In the genomic region with DNA sequence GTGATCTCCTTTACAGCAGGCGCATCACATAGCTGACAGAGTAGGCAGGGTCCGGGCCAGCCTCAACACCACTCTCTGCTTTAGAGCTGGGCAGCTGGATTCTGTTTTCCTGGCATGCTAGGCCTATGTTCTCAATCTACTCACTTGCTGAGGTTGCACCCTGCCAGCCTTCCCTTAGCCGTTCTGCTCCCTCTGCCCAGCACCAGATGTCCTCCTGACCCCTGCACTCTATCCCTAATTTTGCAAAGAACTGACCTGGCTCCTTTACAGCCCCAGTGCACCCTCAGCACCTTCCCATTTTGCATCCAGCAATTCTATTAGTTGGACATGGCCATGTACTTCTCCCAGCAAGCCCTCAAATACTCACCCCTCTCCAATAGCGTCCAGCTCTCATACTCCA, we compare ENCODE assay signal across 19 cellular contexts.
"Had no signal": no experiment of that assay in that cellular context is flagged by ENCODE, and none has a peak within 500 bp of the region (broad histone marks: within the 10 kb centered on the region; RNA-seq: fewer than 3 reads in every experiment).

No MANE protein-coding gene starts in this region.

- H3K36me3 ChIP-seq: esophagus squamous epithelium, neural progenitor cell, prostate gland, spleen, stomach, thyroid gland, vagina had no signal

- H2AFZ ChIP-seq: neural progenitor cell had no signal

- H3K27me3 ChIP-seq: esophagus squamous epithelium, neural progenitor cell, spleen, stomach, thyroid gland, vagina had no signal

- H3K4me1 Mint-ChIP-seq: naive thymus-derived CD8-positive, alpha-beta T cell; stimulated activated naive B cell treated with anti-CD40 and anti-IgM and Interleukin-4, amounts not matched to agents 10 μg/mL and 1 μg/mL and 100 μg/mL, for 72 hours had no signal

- H3K4me1 ChIP-seq: prostate gland, spleen had no signal

- H3K4me3 ChIP-seq: coronary artery, esophagus squamous epithelium, neural progenitor cell, prostate gland, skin epidermis, spleen, stomach, thyroid gland, vagina had no signal

- H3K27ac ChIP-seq: coronary artery, esophagus squamous epithelium, neural progenitor cell, prostate gland, spleen, stomach, vagina had no signal

- H3K9ac ChIP-seq: neural progenitor cell had no signal

- H3K27ac Mint-ChIP-seq: naive thymus-derived CD8-positive, alpha-beta T cell; neural progenitor cell; stimulated activated naive B cell treated with anti-CD40 and anti-IgM and Interleukin-4, amounts not matched to agents 10 μg/mL and 1 μg/mL and 100 μg/mL, for 72 hours had no signal

- H3K27me3 Mint-ChIP-seq: stimulated activated naive B cell treated with anti-CD40 and anti-IgM and Interleukin-4, amounts not matched to agents 10 μg/mL and 1 μg/mL and 100 μg/mL, for 72 hours had no signal

- H3K4me3 Mint-ChIP-seq: naive thymus-derived CD8-positive, alpha-beta T cell; neural progenitor cell; stimulated activated naive B cell treated with anti-CD40 and anti-IgM and Interleukin-4, amounts not matched to agents 10 μg/mL and 1 μg/mL and 100 μg/mL, for 72 hours had no signal

- H3K9me3 Mint-ChIP-seq: naive thymus-derived CD8-positive, alpha-beta T cell; stimulated activated naive B cell treated with anti-CD40 and anti-IgM and Interleukin-4, amounts not matched to agents 10 μg/mL and 1 μg/mL and 100 μg/mL, for 72 hours had no signal

- ATAC-seq: left lobe of liver; naive thymus-derived CD8-positive, alpha-beta T cell; right cardiac atrium; stimulated activated naive B cell treated with anti-CD40 and anti-IgM and Interleukin-4, amounts not matched to agents 10 μg/mL and 1 μg/mL and 100 μg/mL, for 72 hours had no signal

- H3K9me3 ChIP-seq: esophagus squamous epithelium, prostate gland, spleen, stomach, thyroid gland, vagina had no signal

- H3K4me2 ChIP-seq: neural progenitor cell had no signal

- H3K36me3 Mint-ChIP-seq: naive thymus-derived CD8-positive, alpha-beta T cell; neural progenitor cell; stimulated activated naive B cell treated with anti-CD40 and anti-IgM and Interleukin-4, amounts not matched to agents 10 μg/mL and 1 μg/mL and 100 μg/mL, for 72 hours had no signal

- DNase-seq: dermis blood vessel endothelial cell; effector memory CD4-positive, alpha-beta T cell; esophagus squamous epithelium; foreskin melanocyte; mesendoderm; naive thymus-derived CD8-positive, alpha-beta T cell; nucleus accumbens; right cardiac atrium; spleen; stimulated activated CD4-positive, alpha-beta T cell treated with anti-CD3 and anti-CD28 coated beads, Interleukin-4, amount 100 ng/mL, for 4 hours; stimulated activated naive B cell treated with anti-CD40 and anti-IgM and Interleukin-4, amounts not matched to agents 10 μg/mL and 1 μg/mL and 100 μg/mL, for 72 hours; stomach; thyroid gland had no signal
